Comparison of ENCODE assay signal across 1 cellular context in genomic region chr6:37979392-37980221, GRCh38.
TF ChIP-seq lines count a peak whose summit lies in the region.

No MANE protein-coding gene starts in this region.

TF ChIP-seq in IMR-90, 13 proteins besides CTCF, POLR2A, EP300 and RAD21 (continued from another document):
- no peak for TF ChIP-seq ELK1 (IDR thresholded peaks at IDR 0.05; ENCODE audit: borderline replicate concordance, low read depth, low read length)
